ENCODE assay signal across 7 cellular contexts in the genomic region with DNA sequence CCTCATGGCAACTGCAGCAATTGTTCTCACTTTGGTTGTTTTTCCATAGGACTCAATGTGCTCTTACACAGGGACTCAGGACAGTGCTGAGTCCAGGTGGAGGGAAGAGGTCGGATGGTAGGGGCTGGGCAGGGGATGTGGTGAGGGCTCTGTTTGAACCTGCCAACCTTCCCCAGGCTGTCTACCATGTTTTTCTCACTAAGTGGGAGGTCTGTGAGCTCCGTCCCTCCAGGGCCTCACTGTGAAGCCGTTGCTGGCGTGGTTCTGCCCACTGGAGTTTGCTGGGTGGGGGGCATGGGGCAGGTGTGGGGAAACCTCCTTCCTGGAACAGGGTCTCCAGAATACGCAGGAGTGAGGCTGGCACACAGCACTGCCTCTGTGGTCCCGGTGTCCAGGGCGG. TPM values are rescaled to one million over a fixed set of nuclear protein-coding genes. Genes with fewer than 3 reads are reported as not detected.
"Had no signal": no experiment of that assay in that cellular context is flagged by ENCODE, and none has a peak within 500 bp of the region (broad histone marks: within the 10 kb centered on the region; RNA-seq: fewer than 3 reads in every experiment).

No MANE protein-coding gene starts in this region.

- H3K4me1 Mint-ChIP-seq: IgD-negative memory B cell had no signal

- ATAC-seq: GM23338, HepG2 had no signal

- H3K4me3 Mint-ChIP-seq: GM23338, H9, IgD-negative memory B cell had no signal

- H3K4me3 ChIP-seq: GM23338 had no signal

- H3K36me3 Mint-ChIP-seq: IgD-negative memory B cell had no signal

- H3K27ac Mint-ChIP-seq: GM23338, H9, IgD-negative memory B cell had no signal

- H3K27ac ChIP-seq: HL-60 had no signal

- H3K9me3 Mint-ChIP-seq: GM23338, H9, IgD-negative memory B cell had no signal

- DNase-seq: H9, HCEC 1CT had no signal

RNA-seq across cellular contexts. Expression of a gene that starts 20.7 kb away (rescaled TPM):
- total RNA-seq: HepG2, HT1080 had no signal
- polyA plus RNA-seq: HepG2, IgD-negative memory B cell had no signal
